Comparison of ENCODE assay signal across 18 cellular contexts in genomic region chr6:122871079-122871478, GRCh38.
"Had no signal": no experiment of that assay in that cellular context is flagged by ENCODE, and none has a peak within 500 bp of the region (broad histone marks: within the 10 kb centered on the region; RNA-seq: fewer than 3 reads in every experiment).

No MANE protein-coding gene starts in this region.

- H3K9me3 ChIP-seq: left ventricle myocardium inferior, stomach, suprapubic skin, transverse colon had no signal

- H3K4me2 ChIP-seq: smooth muscle cell had no signal

- FAIRE-seq: bronchial epithelial cell, endometrium, urothelium cell line had no signal

- H3K4me1 ChIP-seq: left ventricle myocardium inferior, stomach, suprapubic skin, transverse colon had no signal

- DNase-seq: activated naive CD8-positive, alpha-beta T cell treated with anti-CD3 and anti-CD28 coated beads for 36 hours; activated T-cell treated with anti-CD3 and anti-CD28 coated beads, Interleukin-2, amount 50 U/mL, for 1 hour; foreskin melanocyte; glutamatergic neuron; hippocampal formation; left ventricle myocardium inferior; naive thymus-derived CD4-positive, alpha-beta T cell; stimulated activated CD4-positive, alpha-beta T cell treated with anti-CD3 and anti-CD28 coated beads, Interleukin-15, amount 100 ng/mL, for 24 hours; stomach; transverse colon had no signal

- H3K36me3 ChIP-seq: left ventricle myocardium inferior, stomach, suprapubic skin, transverse colon had no signal

- ATAC-seq: activated T-helper 17 cell treated with anti-CD3 and anti-CD28 coated beads, Interleukin-2, amount 50 U/mL, for 72 hours; naive thymus-derived CD4-positive, alpha-beta T cell; sciatic nerve had no signal

- H3K27me3 ChIP-seq: stomach, suprapubic skin, transverse colon had no signal

- H3K4me3 ChIP-seq: left ventricle myocardium inferior, smooth muscle cell, stomach, suprapubic skin, transverse colon had no signal

- H3K27ac ChIP-seq: left ventricle myocardium inferior, stomach, suprapubic skin, transverse colon, VCaP had no signal
